In the genomic region with DNA sequence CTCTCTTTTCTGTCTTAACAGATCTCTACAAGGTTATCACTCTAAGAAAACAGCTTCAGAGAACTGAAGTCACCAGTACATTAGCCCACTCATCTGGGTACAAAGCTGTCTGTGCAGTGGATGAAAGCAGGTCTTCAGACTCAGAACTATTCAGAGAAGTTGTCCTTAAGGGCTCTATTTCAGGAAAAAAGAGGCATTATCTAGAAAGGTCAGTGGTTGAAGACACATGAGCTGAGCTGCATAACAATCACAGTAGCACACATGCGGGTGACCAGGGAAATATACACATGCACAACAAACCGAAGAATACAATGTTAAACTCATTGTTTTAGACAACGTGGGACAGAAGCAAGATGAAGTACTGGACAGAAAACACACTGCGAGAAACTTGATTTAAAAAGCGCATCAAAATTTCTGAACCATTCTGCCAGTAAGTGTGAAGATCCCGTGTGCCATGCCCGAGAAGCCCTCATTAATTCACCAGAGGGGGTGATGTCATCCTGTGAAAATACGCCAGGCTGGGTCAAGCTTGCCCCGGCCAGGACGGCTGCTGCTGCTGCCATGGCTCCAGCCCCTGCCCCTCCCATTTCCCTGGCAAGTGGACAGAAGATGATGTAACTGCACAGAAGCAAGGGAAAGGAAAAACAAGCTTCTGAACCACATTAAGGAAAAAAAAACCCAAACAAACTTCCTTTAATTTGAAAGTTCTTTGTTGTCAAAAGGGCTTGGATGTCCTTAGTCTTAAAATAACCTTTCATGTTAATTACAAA, we compare ENCODE assay signal across 1 cellular context.
A peak's percentile ranks its signal among the peaks of the same experiment; 100 is the strongest.
TF ChIP-seq lines count a peak whose summit lies in the region.

No MANE protein-coding gene starts in this region.

TF ChIP-seq in K562, 482 proteins besides CTCF, POLR2A, EP300 and RAD21 (continued from another document):
- TF ChIP-seq KLF6 (CRISPR knock-in tag; IDR thresholded peaks at IDR 0.05; ENCODE audit: borderline replicate concordance) (peak; percentile 24; the same call in 1 of the 2 replicates), ZNF140 (CRISPR knock-in tag; IDR thresholded peaks at IDR 0.05) (no peak), MAFK (IDR thresholded peaks at IDR 0.05; ENCODE audit: low read length) (no peak), ESRRB (CRISPR knock-in tag; IDR thresholded peaks at IDR 0.05; ENCODE audit: borderline replicate concordance) (no peak), RBFOX2 (IDR thresholded peaks at IDR 0.05; ENCODE audit: low read depth, low read length) (no peak), NR4A1 (CRISPR knock-in tag; IDR thresholded peaks at IDR 0.05) (no peak), NR4A1 (tag; IDR thresholded peaks at IDR 0.05) (peak; percentile 46; the same call in 1 of the 2 replicates), CHD2 (IDR thresholded peaks at IDR 0.05; ENCODE audit: low read depth, low read length) (no peak), ZNF311 (CRISPR knock-in tag; IDR thresholded peaks at IDR 0.05) (peak; percentile 72; the same call in 1 of the 2 replicates), JUN (IDR thresholded peaks at IDR 0.05; ENCODE audit: borderline replicate concordance, low read depth, low read length) (no peak), JUN (CRISPR knock-in tag; IDR thresholded peaks at IDR 0.05; ENCODE audit: borderline replicate concordance) (no peak), TRIM24 (IDR thresholded peaks at IDR 0.05) (no peak), NFE2L1 (tag; IDR thresholded peaks at IDR 0.05; ENCODE audit: borderline replicate concordance, low read depth) (no peak), SRSF1 (IDR thresholded peaks at IDR 0.05; ENCODE audit: low read depth, low read length) (no peak), ZNF785 (CRISPR knock-in tag; IDR thresholded peaks at IDR 0.05) (no peak), ZSCAN32 (CRISPR knock-in tag; IDR thresholded peaks at IDR 0.05) (no peak), NR2C2 (CRISPR knock-in tag; IDR thresholded peaks at IDR 0.05) (no peak), NR2C2 (tag; IDR thresholded peaks at IDR 0.05) (0 out of 2 replicates have a peak, but pooled peaks have one; percentile 35), NFXL1 (CRISPR knock-in tag; IDR thresholded peaks at IDR 0.05) (0 out of 2 replicates have a peak, but pooled peaks have one; percentile 36), PURB (CRISPR knock-in tag; IDR thresholded peaks at IDR 0.05; ENCODE audit: low read depth) (no peak), SRSF3 (IDR thresholded peaks at IDR 0.05; ENCODE audit: insufficient read depth, low read length) (no peak), ARID1B (IDR thresholded peaks at IDR 0.05) (no peak; the same call in 1 of the 2 replicates), TARDBP (IDR thresholded peaks at IDR 0.05) (no peak), FOXM1 (IDR thresholded peaks at IDR 0.05; ENCODE audit: low read depth) (no peak), FOXM1 (CRISPR knock-in tag; IDR thresholded peaks at IDR 0.05; ENCODE audit: low read depth) (no peak), ETV6 (IDR thresholded peaks at IDR 0.05; ENCODE audit: borderline replicate concordance in 1 of 2, low read depth in 2 of 2, low read length in 1 of 2) (no peak), ETV6 (CRISPR knock-in tag; IDR thresholded peaks at IDR 0.05; ENCODE audit: borderline replicate concordance) (no peak), PCBP1 (IDR thresholded peaks at IDR 0.05; ENCODE audit: low read depth, low read length, poor library complexity, severe bottlenecking) (no peak), BRF1 (IDR thresholded peaks at IDR 0.05; ENCODE audit: borderline replicate concordance, extremely low read depth, insufficient read length) (no peak), NCOA4 (IDR thresholded peaks at IDR 0.05; ENCODE audit: partially characterized antibody) (no peak), GATAD2B (IDR thresholded peaks at IDR 0.05; ENCODE audit: borderline replicate concordance) (no peak), MEF2D (tag; conservative IDR thresholded peaks at IDR 0.05; ENCODE audit: low read depth) (0 out of 2 replicates have a peak, but pooled peaks have one; percentile 45), SMAD4 (CRISPR knock-in tag; conservative IDR thresholded peaks at IDR 0.05) (peak; percentile 89)
- TF ChIP-seq, protein P1, sequence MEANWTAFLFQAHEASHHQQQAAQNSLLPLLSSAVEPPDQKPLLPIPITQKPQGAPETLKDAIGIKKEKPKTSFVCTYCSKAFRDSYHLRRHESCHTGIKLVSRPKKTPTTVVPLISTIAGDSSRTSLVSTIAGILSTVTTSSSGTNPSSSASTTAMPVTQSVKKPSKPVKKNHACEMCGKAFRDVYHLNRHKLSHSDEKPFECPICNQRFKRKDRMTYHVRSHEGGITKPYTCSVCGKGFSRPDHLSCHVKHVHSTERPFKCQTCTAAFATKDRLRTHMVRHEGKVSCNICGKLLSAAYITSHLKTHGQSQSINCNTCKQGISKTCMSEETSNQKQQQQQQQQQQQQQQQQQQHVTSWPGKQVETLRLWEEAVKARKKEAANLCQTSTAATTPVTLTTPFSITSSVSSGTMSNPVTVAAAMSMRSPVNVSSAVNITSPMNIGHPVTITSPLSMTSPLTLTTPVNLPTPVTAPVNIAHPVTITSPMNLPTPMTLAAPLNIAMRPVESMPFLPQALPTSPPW (CRISPR knock-in tag; IDR thresholded peaks at IDR 0.05), result peak; percentile 70
- TF ChIP-seq, protein P2, sequence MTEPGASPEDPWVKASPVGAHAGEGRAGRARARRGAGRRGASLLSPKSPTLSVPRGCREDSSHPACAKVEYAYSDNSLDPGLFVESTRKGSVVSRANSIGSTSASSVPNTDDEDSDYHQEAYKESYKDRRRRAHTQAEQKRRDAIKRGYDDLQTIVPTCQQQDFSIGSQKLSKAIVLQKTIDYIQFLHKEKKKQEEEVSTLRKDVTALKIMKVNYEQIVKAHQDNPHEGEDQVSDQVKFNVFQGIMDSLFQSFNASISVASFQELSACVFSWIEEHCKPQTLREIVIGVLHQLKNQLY (CRISPR knock-in tag; conservative IDR thresholded peaks at IDR 0.05), result no peak
- TF ChIP-seq, protein P3, sequence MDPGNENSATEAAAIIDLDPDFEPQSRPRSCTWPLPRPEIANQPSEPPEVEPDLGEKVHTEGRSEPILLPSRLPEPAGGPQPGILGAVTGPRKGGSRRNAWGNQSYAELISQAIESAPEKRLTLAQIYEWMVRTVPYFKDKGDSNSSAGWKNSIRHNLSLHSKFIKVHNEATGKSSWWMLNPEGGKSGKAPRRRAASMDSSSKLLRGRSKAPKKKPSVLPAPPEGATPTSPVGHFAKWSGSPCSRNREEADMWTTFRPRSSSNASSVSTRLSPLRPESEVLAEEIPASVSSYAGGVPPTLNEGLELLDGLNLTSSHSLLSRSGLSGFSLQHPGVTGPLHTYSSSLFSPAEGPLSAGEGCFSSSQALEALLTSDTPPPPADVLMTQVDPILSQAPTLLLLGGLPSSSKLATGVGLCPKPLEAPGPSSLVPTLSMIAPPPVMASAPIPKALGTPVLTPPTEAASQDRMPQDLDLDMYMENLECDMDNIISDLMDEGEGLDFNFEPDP (CRISPR knock-in tag; IDR thresholded peaks at IDR 0.05), result no peak
- TF ChIP-seq, protein P4, sequence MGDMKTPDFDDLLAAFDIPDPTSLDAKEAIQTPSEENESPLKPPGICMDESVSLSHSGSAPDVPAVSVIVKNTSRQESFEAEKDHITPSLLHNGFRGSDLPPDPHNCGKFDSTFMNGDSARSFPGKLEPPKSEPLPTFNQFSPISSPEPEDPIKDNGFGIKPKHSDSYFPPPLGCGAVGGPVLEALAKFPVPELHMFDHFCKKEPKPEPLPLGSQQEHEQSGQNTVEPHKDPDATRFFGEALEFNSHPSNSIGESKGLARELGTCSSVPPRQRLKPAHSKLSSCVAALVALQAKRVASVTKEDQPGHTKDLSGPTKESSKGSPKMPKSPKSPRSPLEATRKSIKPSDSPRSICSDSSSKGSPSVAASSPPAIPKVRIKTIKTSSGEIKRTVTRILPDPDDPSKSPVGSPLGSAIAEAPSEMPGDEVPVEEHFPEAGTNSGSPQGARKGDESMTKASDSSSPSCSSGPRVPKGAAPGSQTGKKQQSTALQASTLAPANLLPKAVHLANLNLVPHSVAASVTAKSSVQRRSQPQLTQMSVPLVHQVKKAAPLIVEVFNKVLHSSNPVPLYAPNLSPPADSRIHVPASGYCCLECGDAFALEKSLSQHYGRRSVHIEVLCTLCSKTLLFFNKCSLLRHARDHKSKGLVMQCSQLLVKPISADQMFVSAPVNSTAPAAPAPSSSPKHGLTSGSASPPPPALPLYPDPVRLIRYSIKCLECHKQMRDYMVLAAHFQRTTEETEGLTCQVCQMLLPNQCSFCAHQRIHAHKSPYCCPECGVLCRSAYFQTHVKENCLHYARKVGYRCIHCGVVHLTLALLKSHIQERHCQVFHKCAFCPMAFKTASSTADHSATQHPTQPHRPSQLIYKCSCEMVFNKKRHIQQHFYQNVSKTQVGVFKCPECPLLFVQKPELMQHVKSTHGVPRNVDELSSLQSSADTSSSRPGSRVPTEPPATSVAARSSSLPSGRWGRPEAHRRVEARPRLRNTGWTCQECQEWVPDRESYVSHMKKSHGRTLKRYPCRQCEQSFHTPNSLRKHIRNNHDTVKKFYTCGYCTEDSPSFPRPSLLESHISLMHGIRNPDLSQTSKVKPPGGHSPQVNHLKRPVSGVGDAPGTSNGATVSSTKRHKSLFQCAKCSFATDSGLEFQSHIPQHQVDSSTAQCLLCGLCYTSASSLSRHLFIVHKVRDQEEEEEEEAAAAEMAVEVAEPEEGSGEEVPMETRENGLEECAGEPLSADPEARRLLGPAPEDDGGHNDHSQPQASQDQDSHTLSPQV (IDR thresholded peaks at IDR 0.05), result peak; percentile 48; the same call in 1 of the 2 replicates
- TF ChIP-seq, protein P5, sequence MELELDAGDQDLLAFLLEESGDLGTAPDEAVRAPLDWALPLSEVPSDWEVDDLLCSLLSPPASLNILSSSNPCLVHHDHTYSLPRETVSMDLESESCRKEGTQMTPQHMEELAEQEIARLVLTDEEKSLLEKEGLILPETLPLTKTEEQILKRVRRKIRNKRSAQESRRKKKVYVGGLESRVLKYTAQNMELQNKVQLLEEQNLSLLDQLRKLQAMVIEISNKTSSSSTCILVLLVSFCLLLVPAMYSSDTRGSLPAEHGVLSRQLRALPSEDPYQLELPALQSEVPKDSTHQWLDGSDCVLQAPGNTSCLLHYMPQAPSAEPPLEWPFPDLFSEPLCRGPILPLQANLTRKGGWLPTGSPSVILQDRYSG (tag; conservative IDR thresholded peaks at IDR 0.05; ENCODE audit: low read depth), result no peak
- TF ChIP-seq, protein P6, sequence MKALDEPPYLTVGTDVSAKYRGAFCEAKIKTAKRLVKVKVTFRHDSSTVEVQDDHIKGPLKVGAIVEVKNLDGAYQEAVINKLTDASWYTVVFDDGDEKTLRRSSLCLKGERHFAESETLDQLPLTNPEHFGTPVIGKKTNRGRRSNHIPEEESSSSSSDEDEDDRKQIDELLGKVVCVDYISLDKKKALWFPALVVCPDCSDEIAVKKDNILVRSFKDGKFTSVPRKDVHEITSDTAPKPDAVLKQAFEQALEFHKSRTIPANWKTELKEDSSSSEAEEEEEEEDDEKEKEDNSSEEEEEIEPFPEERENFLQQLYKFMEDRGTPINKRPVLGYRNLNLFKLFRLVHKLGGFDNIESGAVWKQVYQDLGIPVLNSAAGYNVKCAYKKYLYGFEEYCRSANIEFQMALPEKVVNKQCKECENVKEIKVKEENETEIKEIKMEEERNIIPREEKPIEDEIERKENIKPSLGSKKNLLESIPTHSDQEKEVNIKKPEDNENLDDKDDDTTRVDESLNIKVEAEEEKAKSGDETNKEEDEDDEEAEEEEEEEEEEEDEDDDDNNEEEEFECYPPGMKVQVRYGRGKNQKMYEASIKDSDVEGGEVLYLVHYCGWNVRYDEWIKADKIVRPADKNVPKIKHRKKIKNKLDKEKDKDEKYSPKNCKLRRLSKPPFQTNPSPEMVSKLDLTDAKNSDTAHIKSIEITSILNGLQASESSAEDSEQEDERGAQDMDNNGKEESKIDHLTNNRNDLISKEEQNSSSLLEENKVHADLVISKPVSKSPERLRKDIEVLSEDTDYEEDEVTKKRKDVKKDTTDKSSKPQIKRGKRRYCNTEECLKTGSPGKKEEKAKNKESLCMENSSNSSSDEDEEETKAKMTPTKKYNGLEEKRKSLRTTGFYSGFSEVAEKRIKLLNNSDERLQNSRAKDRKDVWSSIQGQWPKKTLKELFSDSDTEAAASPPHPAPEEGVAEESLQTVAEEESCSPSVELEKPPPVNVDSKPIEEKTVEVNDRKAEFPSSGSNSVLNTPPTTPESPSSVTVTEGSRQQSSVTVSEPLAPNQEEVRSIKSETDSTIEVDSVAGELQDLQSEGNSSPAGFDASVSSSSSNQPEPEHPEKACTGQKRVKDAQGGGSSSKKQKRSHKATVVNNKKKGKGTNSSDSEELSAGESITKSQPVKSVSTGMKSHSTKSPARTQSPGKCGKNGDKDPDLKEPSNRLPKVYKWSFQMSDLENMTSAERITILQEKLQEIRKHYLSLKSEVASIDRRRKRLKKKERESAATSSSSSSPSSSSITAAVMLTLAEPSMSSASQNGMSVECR (CRISPR knock-in tag; IDR thresholded peaks at IDR 0.05), result no peak
- TF ChIP-seq, protein P7, sequence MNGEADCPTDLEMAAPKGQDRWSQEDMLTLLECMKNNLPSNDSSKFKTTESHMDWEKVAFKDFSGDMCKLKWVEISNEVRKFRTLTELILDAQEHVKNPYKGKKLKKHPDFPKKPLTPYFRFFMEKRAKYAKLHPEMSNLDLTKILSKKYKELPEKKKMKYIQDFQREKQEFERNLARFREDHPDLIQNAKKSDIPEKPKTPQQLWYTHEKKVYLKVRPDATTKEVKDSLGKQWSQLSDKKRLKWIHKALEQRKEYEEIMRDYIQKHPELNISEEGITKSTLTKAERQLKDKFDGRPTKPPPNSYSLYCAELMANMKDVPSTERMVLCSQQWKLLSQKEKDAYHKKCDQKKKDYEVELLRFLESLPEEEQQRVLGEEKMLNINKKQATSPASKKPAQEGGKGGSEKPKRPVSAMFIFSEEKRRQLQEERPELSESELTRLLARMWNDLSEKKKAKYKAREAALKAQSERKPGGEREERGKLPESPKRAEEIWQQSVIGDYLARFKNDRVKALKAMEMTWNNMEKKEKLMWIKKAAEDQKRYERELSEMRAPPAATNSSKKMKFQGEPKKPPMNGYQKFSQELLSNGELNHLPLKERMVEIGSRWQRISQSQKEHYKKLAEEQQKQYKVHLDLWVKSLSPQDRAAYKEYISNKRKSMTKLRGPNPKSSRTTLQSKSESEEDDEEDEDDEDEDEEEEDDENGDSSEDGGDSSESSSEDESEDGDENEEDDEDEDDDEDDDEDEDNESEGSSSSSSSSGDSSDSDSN (IDR thresholded peaks at IDR 0.05; ENCODE audit: borderline replicate concordance in 1 of 2, low read depth in 2 of 2, low read length in 2 of 2), result no peak
- TF ChIP-seq, protein P8, sequence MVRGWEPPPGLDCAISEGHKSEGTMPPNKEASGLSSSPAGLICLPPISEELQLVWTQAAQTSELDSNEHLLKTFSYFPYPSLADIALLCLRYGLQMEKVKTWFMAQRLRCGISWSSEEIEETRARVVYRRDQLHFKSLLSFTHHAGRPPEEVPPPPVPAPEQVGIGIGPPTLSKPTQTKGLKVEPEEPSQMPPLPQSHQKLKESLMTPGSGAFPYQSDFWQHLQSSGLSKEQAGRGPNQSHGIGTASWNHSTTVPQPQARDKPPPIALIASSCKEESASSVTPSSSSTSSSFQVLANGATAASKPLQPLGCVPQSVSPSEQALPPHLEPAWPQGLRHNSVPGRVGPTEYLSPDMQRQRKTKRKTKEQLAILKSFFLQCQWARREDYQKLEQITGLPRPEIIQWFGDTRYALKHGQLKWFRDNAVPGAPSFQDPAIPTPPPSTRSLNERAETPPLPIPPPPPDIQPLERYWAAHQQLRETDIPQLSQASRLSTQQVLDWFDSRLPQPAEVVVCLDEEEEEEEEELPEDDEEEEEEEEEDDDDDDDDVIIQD (CRISPR knock-in tag; IDR thresholded peaks at IDR 0.05), result no peak
